8 cellular contexts compared by ENCODE assay signal in genomic region chr19:49929121-49929610, GRCh38. TPM values are rescaled to one million over a fixed set of nuclear protein-coding genes. Genes with fewer than 3 reads are reported as not detected.
DNase-seq lines count a peak whose midpoint lies in the region; ATAC-seq, FAIRE-seq and TF ChIP-seq lines count a peak whose summit lies in the region.

Gene ATF5 (plus strand): TSS chr19:49929205. CDS start chr19:49930851, 1,646 bp downstream.
Gene NUP62 (minus strand): TSS chr19:49929504. CDS start chr19:49909807, 19,697 bp downstream.

- peak within 1 kb of the TSS; percentile 71 for H3K4me2 ChIP-seq in OCI-LY1 (ENCODE audit: low read length)

- H3K4me3 ChIP-seq in HUES64 (ENCODE audit: low read length) (peak within 1 kb of the TSS; percentile 95), OCI-LY1 (ENCODE audit: low read depth, low read length, poor library complexity, severe bottlenecking) (peak within 1 kb of the TSS; percentile 89), epithelial cell of esophagus (ENCODE audit: low read length) (peak within 1 kb of the TSS; percentile 91)

- no peaks in the 10 kb centered on the region for H3K9me2 ChIP-seq in OCI-LY1 (ENCODE audit: low read depth, low read length)

- H3K27me3 ChIP-seq in HUES64 (ENCODE audit: insufficient read depth, low read length) (no peaks in the 10 kb centered on the region), OCI-LY1 (ENCODE audit: insufficient read depth, low read length) (no peaks in the 10 kb centered on the region)

- peak; percentile 30 for ATAC-seq in GM21447 (IDR thresholded peaks at IDR 0.05; ENCODE audit: unreplicated experiment)

- H3K79me2 ChIP-seq in OCI-LY1 (ENCODE audit: insufficient read depth, low read length), result peaks cover 24% of the 10 kb centered on the region

- H3K9ac ChIP-seq in HUES64 (ENCODE audit: low read depth, low read length) (peak within 1 kb of the TSS; percentile 98), OCI-LY1 (ENCODE audit: low read length) (peak within 1 kb of the TSS; percentile 98)

- TF ChIP-seq CTCF in D721Med (IDR thresholded peaks at IDR 0.05; ENCODE audit: insufficient read depth, missing control alignments) (no peak), OCI-LY1 (IDR thresholded peaks at IDR 0.05; ENCODE audit: low read length) (no peak), epithelial cell of esophagus (IDR thresholded peaks at IDR 0.05; ENCODE audit: insufficient read depth, low read depth, low read length, missing control alignments) (no peak)

- WGBS in HUES64, result under 1% methylated on average over 48 of the region's 48 CpGs

- no peak for FAIRE-seq in D721Med (lab: Jason Lieb, UNC)

- H4K20me1 ChIP-seq in OCI-LY1 (ENCODE audit: insufficient read depth, low read length), result no peaks in the 10 kb centered on the region

- H3K27ac ChIP-seq in HUES64 (ENCODE audit: low read depth, low read length), result peak within 1 kb of the TSS; percentile 94
- peak within 1 kb of the TSS; percentile 99 for H3K27ac ChIP-seq in OCI-LY1 (ENCODE audit: low read depth, low read length, poor library complexity, severe bottlenecking)

- DNase-seq in D721Med (ENCODE audit: insufficient read length, low spot score) (peak; percentile 96), activated T-cell treated with anti-CD3 and anti-CD28 coated beads for 24 hours (ENCODE audit: low read depth) (peak; percentile 90), epithelial cell of esophagus (ENCODE audit: low read depth) (peak; percentile 74), mucosa of gallbladder (ENCODE audit: low spot score) (peak; percentile 90)
- DNase-seq in stimulated activated CD8-positive, alpha-beta memory T cell treated with anti-CD3 and anti-CD28 coated beads, Interleukin-4, amount 100 ng/mL, for 4 hours (ENCODE audit: low read depth in 2 of 2, low spot score in 1 of 2), result peak; percentile 83 to 87

- 0 out of 2 replicates have a peak, but pooled peaks cover 7% of the 10 kb centered on the region for H3K4me1 ChIP-seq in HUES64 (ENCODE audit: insufficient read depth, low read length)
- H3K4me1 ChIP-seq in OCI-LY1 (ENCODE audit: insufficient read depth, low read length, severe bottlenecking), result peaks cover 64% of the 10 kb centered on the region

- H2AFZ ChIP-seq in OCI-LY1 (ENCODE audit: low read length), result no peak within 1 kb of the TSS

- H3K9me3 ChIP-seq in HUES64 (ENCODE audit: insufficient read depth, low read depth, low read length) (no peaks in the 10 kb centered on the region), OCI-LY1 (ENCODE audit: low read length) (no peaks in the 10 kb centered on the region)

- H3F3A ChIP-seq in OCI-LY1 (ENCODE audit: insufficient read depth, low read length), result no peaks in the 10 kb centered on the region

- peaks cover 35% of the 10 kb centered on the region for H3K36me3 ChIP-seq in HUES64 (ENCODE audit: insufficient read depth, low read length)
- peaks cover 72% of the 10 kb centered on the region for H3K36me3 ChIP-seq in OCI-LY1 (ENCODE audit: insufficient read depth, low read length)

RNA-seq across cellular contexts. Expression of gene ATF5, which starts in this region (rescaled TPM):
- 12.8 TPM for polyA plus RNA-seq in HUES64 (2013, experiment 1 of 2)
- 8.6 TPM for polyA plus RNA-seq in HUES64 (2013, experiment 2 of 2)
- total RNA-seq in mucosa of gallbladder, result 20.2 TPM

RNA-seq across cellular contexts. Expression of gene NUP62, which starts in this region (rescaled TPM):
- 85.9 TPM for polyA plus RNA-seq in HUES64 (2013, experiment 1 of 2)
- polyA plus RNA-seq in HUES64 (2013, experiment 2 of 2), result 84.8 TPM
- total RNA-seq in mucosa of gallbladder, result 45.9 TPM

Comparison
In these comparisons a context has a peak if more than half of its experiments do, and no peak if none do; other contexts are left out.
1. Peak in every context shown above with its lines: DNase-seq, ATAC-seq, H3K4me3 ChIP-seq and H3K27ac ChIP-seq.